Comparison of ENCODE assay signal across 8 cellular contexts in the genomic region with DNA sequence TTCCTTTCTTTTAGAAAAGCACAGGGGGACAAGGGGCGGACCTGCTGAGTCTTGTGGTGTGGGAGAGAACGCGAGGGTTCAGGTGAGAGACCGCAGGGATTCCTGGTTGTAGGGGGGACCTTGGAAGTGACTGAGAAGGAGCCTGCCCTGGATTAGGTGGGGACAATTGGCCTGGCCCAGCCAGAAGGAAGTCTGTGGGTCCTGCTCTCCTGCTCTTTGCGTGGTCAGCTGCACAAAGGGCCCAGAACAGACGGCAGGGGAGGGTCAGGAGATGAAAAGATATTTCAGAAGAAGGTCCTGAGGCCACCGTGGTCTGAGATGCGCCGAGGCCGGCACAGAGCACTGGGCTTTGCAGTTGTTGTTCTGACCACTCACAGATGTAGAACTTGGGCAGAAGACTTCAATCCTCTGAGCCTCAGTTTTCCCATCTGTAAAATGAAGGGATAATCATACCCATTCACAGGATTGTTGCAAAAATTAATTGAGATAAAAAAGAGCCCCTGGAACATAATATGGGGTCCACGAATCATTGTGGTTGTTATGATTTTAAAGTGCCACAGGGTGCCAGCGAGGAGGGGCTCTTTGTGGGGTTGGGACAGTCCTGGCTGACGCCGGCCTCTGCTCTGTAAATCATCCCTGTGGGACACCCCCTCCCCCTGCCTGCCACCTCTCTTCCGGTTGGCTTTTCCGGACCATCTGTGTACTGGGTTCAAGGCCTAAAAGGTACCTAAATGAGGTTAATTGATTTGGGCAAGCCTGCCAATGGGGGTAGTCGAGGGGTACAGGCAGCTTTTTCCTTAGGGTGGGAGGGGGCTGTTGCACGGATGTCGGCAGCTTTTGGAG. TPM values are rescaled to one million over a fixed set of nuclear protein-coding genes. Genes with fewer than 3 reads are reported as not detected.
DNase-seq lines count a peak whose midpoint lies in the region; ATAC-seq and TF ChIP-seq lines count a peak whose summit lies in the region.

No MANE protein-coding gene starts in this region.

- H3K4me2 ChIP-seq in BLaER1 treated with 17β-estradiol and CSF1 and Interleukin-3, amounts not matched to agents 10 nM and 100 nM: peak overlapping the region; percentile 91 to 98 (median 94)
- H3K4me2 ChIP-seq in Loucy (ENCODE audit: low read depth, low read length, poor library complexity, severe bottlenecking): peak overlapping the region; percentile 96

- H3K4me1 Mint-ChIP-seq in nephron: peaks cover 44% of the 10 kb centered on the region

- H3K9me3 ChIP-seq in BLaER1 treated with 17β-estradiol and CSF1 and Interleukin-3, amounts not matched to agents 10 nM and 100 nM (replicated peaks in 1 of 11): no peaks in the 10 kb centered on the region
- H3K9me3 ChIP-seq in Loucy (ENCODE audit: insufficient read depth, low read depth, low read length) (no peaks in the 10 kb centered on the region), colonic mucosa (no peaks in the 10 kb centered on the region)

- H3K27me3 Mint-ChIP-seq in nephron (ENCODE audit: low read depth): peaks cover 10% of the 10 kb centered on the region

- no peaks in the 10 kb centered on the region for H3F3A ChIP-seq in Loucy (ENCODE audit: low read depth)

- H3K79me2 ChIP-seq in Loucy (ENCODE audit: insufficient read depth, low read length): peaks cover 70% of the 10 kb centered on the region

- no peak for ATAC-seq in GM19452 (IDR thresholded peaks at IDR 0.05; ENCODE audit: unreplicated experiment)
- no peak for ATAC-seq in HG02981 (IDR thresholded peaks at IDR 0.05; ENCODE audit: unreplicated experiment)
- ATAC-seq in GM19351 (IDR thresholded peaks at IDR 0.05; ENCODE audit: unreplicated experiment): no peak

- no peaks in the 10 kb centered on the region for H3K9me2 ChIP-seq in Loucy (replicated peaks; ENCODE audit: low read depth, low read length)

- no peak overlapping the region for H2AFZ ChIP-seq in Loucy (ENCODE audit: low read length)

- H3K9me3 Mint-ChIP-seq in nephron: no peaks in the 10 kb centered on the region

- peaks cover 78 to 93% (median 91%) of the 10 kb centered on the region in 10 experiments for H3K4me1 ChIP-seq in BLaER1 treated with 17β-estradiol and CSF1 and Interleukin-3, amounts not matched to agents 10 nM and 100 nM
- H3K4me1 ChIP-seq in Loucy (ENCODE audit: insufficient read depth, low read length, poor library complexity, severe bottlenecking): peaks cover 75% of the 10 kb centered on the region
- peaks cover 21% of the 10 kb centered on the region for H3K4me1 ChIP-seq in colonic mucosa

- peak overlapping the region; percentile 85 to 89 (median 86) for H3K4me3 Mint-ChIP-seq in nephron

- intact Hi-C loops in colonic mucosa (cut with DNase I): no loop called here

- H3K4me3 ChIP-seq in BLaER1 treated with 17β-estradiol and CSF1 and Interleukin-3, amounts not matched to agents 10 nM and 100 nM: peak overlapping the region; percentile 72 to 93 (median 81)
- H3K4me3 ChIP-seq in Loucy (ENCODE audit: low read length, poor library complexity, severe bottlenecking) (peak overlapping the region; percentile 91), colonic mucosa (peak overlapping the region; percentile 75)

- no peaks in the 10 kb centered on the region for H3K27me3 ChIP-seq in BLaER1 treated with 17β-estradiol and CSF1 and Interleukin-3, amounts not matched to agents 10 nM and 100 nM
- H3K27me3 ChIP-seq in Loucy (ENCODE audit: insufficient read depth, low read length, poor library complexity, severe bottlenecking) (no peaks in the 10 kb centered on the region), colonic mucosa (no peaks in the 10 kb centered on the region)

- H3K36me3 Mint-ChIP-seq in nephron (ENCODE audit: low read depth): no peaks in the 10 kb centered on the region

- H3K9ac ChIP-seq in BLaER1 treated with 17β-estradiol and CSF1 and Interleukin-3, amounts not matched to agents 10 nM and 100 nM: peak overlapping the region; percentile 84 to 93 (median 91)
- H3K9ac ChIP-seq in Loucy (ENCODE audit: low read depth, low read length, poor library complexity, severe bottlenecking) (peak overlapping the region; percentile 88), colonic mucosa (ENCODE audit: low read depth in 2 of 2, low read length in 2 of 2) (peak overlapping the region; percentile 59 to 87)

- no peak for DNase-seq in colonic mucosa
- DNase-seq in DMS114 treated with DMSO at 0.1 percent for 48 hours (lab: John Stamatoyannopoulos, UW; ENCODE audit: unreplicated experiment): no peak

- H3K27ac ChIP-seq in BLaER1 treated with 17β-estradiol and CSF1 and Interleukin-3, amounts not matched to agents 10 nM and 100 nM: peak overlapping the region in 10 of 11 experiments; percentile 19 to 93 (median 89); a peak in 19 of 22 replicates
- H3K27ac ChIP-seq in colonic mucosa: no peak overlapping the region

- no peaks in the 10 kb centered on the region for H3K36me3 ChIP-seq in BLaER1 treated with 17β-estradiol and CSF1 and Interleukin-3, amounts not matched to agents 10 nM and 100 nM
- H3K36me3 ChIP-seq in Loucy (ENCODE audit: insufficient read depth, low read length) (no peaks in the 10 kb centered on the region), colonic mucosa (no peaks in the 10 kb centered on the region)

- peaks cover 37 to 55% (median 47%) of the 10 kb centered on the region in 11 experiments; a peak in 21 of 22 replicates for H4K20me1 ChIP-seq in BLaER1 treated with 17β-estradiol and CSF1 and Interleukin-3, amounts not matched to agents 10 nM and 100 nM
- peaks cover 19% of the 10 kb centered on the region for H4K20me1 ChIP-seq in Loucy (ENCODE audit: insufficient read depth, low read length, poor library complexity, severe bottlenecking)

- TF ChIP-seq CTCF in Loucy (conservative IDR thresholded peaks at IDR 0.05; ENCODE audit: low read length): no peak
- no peak for TF ChIP-seq CTCF in colonic mucosa (IDR thresholded peaks at IDR 0.05)
- no peak for TF ChIP-seq CTCF in nephron (IDR thresholded peaks at IDR 0.05; ENCODE audit: unreplicated experiment in 3 of 3)

- H3K27ac Mint-ChIP-seq in nephron: peak overlapping the region; percentile 66 to 96 (median 68)

RNA-seq across cellular contexts. Expression of gene LPIN1, which starts 1.8 kb away (rescaled TPM):
- 10 to 100 TPM; 17.3 to 45.7 TPM for total RNA-seq in colonic mucosa
